Comparison of ENCODE assay signal across 34 cellular contexts in the genomic region with DNA sequence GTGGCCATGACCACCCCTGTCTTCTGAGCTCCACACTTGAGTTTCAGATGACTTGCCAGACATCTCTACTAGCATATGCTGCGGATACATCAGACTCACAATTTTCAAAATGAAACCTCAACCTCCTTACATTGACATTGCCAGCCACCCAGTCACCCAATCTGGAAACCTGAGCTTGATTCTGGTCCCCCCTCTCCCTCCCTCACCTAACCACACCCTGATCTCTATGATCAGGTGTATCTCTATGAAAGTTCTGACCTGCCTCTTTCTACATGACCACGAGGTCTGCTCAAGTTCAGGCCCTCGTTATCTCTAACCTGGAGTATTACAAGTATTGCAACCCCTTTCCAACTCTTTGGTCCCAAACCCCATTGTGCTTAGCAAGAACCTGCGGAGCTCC.
"Had no signal": no experiment of that assay in that cellular context is flagged by ENCODE, and none has a peak within 500 bp of the region (broad histone marks: within the 10 kb centered on the region; RNA-seq: fewer than 3 reads in every experiment).

No MANE protein-coding gene starts in this region.

- DNase-seq: activated B cell treated with CpG ODN at 0.5 μM for 24 hours; activated CD4-positive, alpha-beta memory T cell treated with anti-CD3 and anti-CD28 coated beads for 36 hours; activated CD4-positive, alpha-beta T cell treated with anti-CD3 and anti-CD28 coated beads for 4 hours; activated CD4-positive, alpha-beta T cell treated with anti-CD3 and anti-CD28 coated beads, Interleukin-2, amount 10 ng/mL, durations not matched to agents 24 days and 14 days; activated CD4-positive, alpha-beta T cell treated with anti-CD3 and anti-CD28 coated beads, Interleukin-2, amount 50 U/mL, for 1 hour; activated CD4-positive, alpha-beta T cell treated with anti-CD3 and anti-CD28 coated beads, Interleukin-2, amount 50 U/mL, for 4 hours; activated CD4-positive, CD25-positive, alpha-beta regulatory T cell treated with anti-CD3 and anti-CD28 coated beads, Interleukin-2, amount 50 U/mL, for 72 hours; activated CD8-positive, alpha-beta memory T cell treated with anti-CD3 and anti-CD28 coated beads, Interleukin-2, amount 50 U/mL, for 4 hours; activated CD8-positive, alpha-beta T cell treated with anti-CD3 and anti-CD28 coated beads for 36 hours; activated effector memory CD4-positive, alpha-beta T cell treated with anti-CD3 and anti-CD28 coated beads, Interleukin-2, amount 50 U/mL, for 16 hours; activated gamma-delta T cell treated with Interleukin-2 at 50 U/mL for 16 hours; activated naive CD4-positive, alpha-beta T cell; activated naive CD4-positive, alpha-beta T cell treated with anti-CD3 and anti-CD28 coated beads for 36 hours; activated naive CD4-positive, alpha-beta T cell treated with anti-CD3 and anti-CD28 coated beads, Interleukin-2, amount 50 U/mL, for 16 hours; activated T-cell treated with anti-CD3 and anti-CD28 coated beads for 4 hours; activated T-cell treated with anti-CD3 and anti-CD28 coated beads, Interleukin-2, amount 50 U/mL, for 1 hour; activated T-cell treated with anti-CD3 and anti-CD28 coated beads, Interleukin-2, amount 50 U/mL, for 4 hours; activated T-cell treated with anti-CD3 and anti-CD28 coated beads, Interleukin-2, amount 50 U/mL, for 72 hours; adrenal gland; amniotic stem cell; aorta; body of pancreas; brain microvascular endothelial cell; central memory CD4-positive, alpha-beta T cell; T-helper 1 cell; T-helper 2 cell; T-helper 9 cell had no signal

- H3K4me3 Mint-ChIP-seq: activated B cell treated with CpG ODN at 0.5 μM for 24 hours; activated CD4-positive, alpha-beta memory T cell treated with anti-CD3 and anti-CD28 coated beads for 36 hours; activated CD4-positive, alpha-beta T cell treated with anti-CD3 and anti-CD28 coated beads, Interleukin-2, amount 10 ng/mL, durations not matched to agents 24 days and 14 days; activated CD8-positive, alpha-beta T cell treated with anti-CD3 and anti-CD28 coated beads for 36 hours; activated naive CD4-positive, alpha-beta T cell treated with anti-CD3 and anti-CD28 coated beads for 36 hours; activated T-cell treated with anti-CD3 and anti-CD28 coated beads, Interleukin-2, amount 50 U/mL, for 4 hours; activated T-cell treated with anti-CD3 and anti-CD28 coated beads, Interleukin-2, amount 50 U/mL, for 72 hours; activated T-helper 1 cell treated with anti-CD3 and anti-CD28 coated beads, Interleukin-12 subunit alpha, Interleukin-12 subunit beta, Interleukin-2, Interleukin-4 antibody, amounts not matched to agents 30 ng/mL and 10 ng/mL and 1 ng/mL, durations not matched to agents 14 hours and 24 hours and 36 hours; activated T-helper 17 cell treated with anti-CD3 and anti-CD28 coated beads, Interleukin-2, amount 50 U/mL, for 72 hours; T-helper 1 cell treated with Interleukin-12 subunit alpha and Interleukin-12 subunit beta and Interleukin-4 antibody, amounts not matched to agents 30 μg/mL and 1 μg/mL, for 36 hours; T-helper 2 cell treated with Interferon-gamma antibody and Interleukin-4, amounts not matched to agents 5 μg/mL and 100 μg/mL, for 36 hours had no signal

- H3K4me3 ChIP-seq: adrenal gland, body of pancreas, breast epithelium had no signal

- H3K36me3 Mint-ChIP-seq: activated CD4-positive, alpha-beta memory T cell treated with anti-CD3 and anti-CD28 coated beads for 36 hours; activated naive CD4-positive, alpha-beta T cell treated with anti-CD3 and anti-CD28 coated beads, Interleukin-2, amount 50 U/mL, for 72 hours had no signal

- ATAC-seq: activated CD8-positive, alpha-beta T cell treated with anti-CD3 and anti-CD28 coated beads for 36 hours; activated naive CD4-positive, alpha-beta T cell treated with anti-CD3 and anti-CD28 coated beads, Interleukin-2, amount 50 U/mL, for 72 hours; activated T-cell treated with anti-CD3 and anti-CD28 coated beads, Interleukin-2, amount 50 U/mL, for 4 hours; activated T-cell treated with anti-CD3 and anti-CD28 coated beads, Interleukin-2, amount 50 U/mL, for 72 hours; activated T-helper 17 cell treated with anti-CD3 and anti-CD28 coated beads, Interleukin-2, amount 50 U/mL, for 72 hours; body of pancreas had no signal

- H3K9me3 ChIP-seq: adrenal gland, body of pancreas, breast epithelium had no signal

- H3K4me1 Mint-ChIP-seq: activated B cell treated with CpG ODN at 0.5 μM for 24 hours; activated CD4-positive, alpha-beta T cell treated with anti-CD3 and anti-CD28 coated beads, Interleukin-2, amount 10 ng/mL, durations not matched to agents 24 days and 14 days; activated T-helper 17 cell treated with anti-CD3 and anti-CD28 coated beads, Interleukin-2, amount 50 U/mL, for 72 hours had no signal

- H3K27me3 ChIP-seq: adrenal gland, body of pancreas, brain microvascular endothelial cell, breast epithelium had no signal

- H3K4me1 ChIP-seq: adrenal gland, body of pancreas, breast epithelium had no signal

- H3K9me3 Mint-ChIP-seq: activated B cell treated with CpG ODN at 0.5 μM for 24 hours; activated CD4-positive, alpha-beta memory T cell treated with anti-CD3 and anti-CD28 coated beads for 36 hours; activated CD4-positive, alpha-beta T cell treated with anti-CD3 and anti-CD28 coated beads, Interleukin-2, amount 10 ng/mL, durations not matched to agents 24 days and 14 days; activated CD8-positive, alpha-beta T cell treated with anti-CD3 and anti-CD28 coated beads for 36 hours; activated naive CD4-positive, alpha-beta T cell treated with anti-CD3 and anti-CD28 coated beads for 36 hours; activated naive CD4-positive, alpha-beta T cell treated with anti-CD3 and anti-CD28 coated beads, Interleukin-2, amount 50 U/mL, for 72 hours; activated T-helper 1 cell treated with anti-CD3 and anti-CD28 coated beads, Interleukin-12 subunit alpha, Interleukin-12 subunit beta, Interleukin-2, Interleukin-4 antibody, amounts not matched to agents 30 ng/mL and 10 ng/mL and 1 ng/mL, durations not matched to agents 14 hours and 24 hours and 36 hours; activated T-helper 17 cell treated with anti-CD3 and anti-CD28 coated beads, Interleukin-2, amount 50 U/mL, for 72 hours; T-helper 1 cell treated with Interleukin-12 subunit alpha and Interleukin-12 subunit beta and Interleukin-4 antibody, amounts not matched to agents 30 μg/mL and 1 μg/mL, for 36 hours; T-helper 2 cell treated with Interferon-gamma antibody and Interleukin-4, amounts not matched to agents 5 μg/mL and 100 μg/mL, for 36 hours had no signal

- H3K27ac ChIP-seq: adrenal gland, body of pancreas, brain microvascular endothelial cell, breast epithelium, VCaP had no signal

- H3K36me3 ChIP-seq: adrenal gland, brain microvascular endothelial cell, breast epithelium had no signal

- H3K27ac Mint-ChIP-seq: activated B cell treated with CpG ODN at 0.5 μM for 24 hours; activated CD4-positive, alpha-beta memory T cell treated with anti-CD3 and anti-CD28 coated beads for 36 hours; activated CD4-positive, alpha-beta T cell treated with anti-CD3 and anti-CD28 coated beads, Interleukin-2, amount 10 ng/mL, durations not matched to agents 24 days and 14 days; activated CD8-positive, alpha-beta T cell treated with anti-CD3 and anti-CD28 coated beads for 36 hours; activated naive CD4-positive, alpha-beta T cell treated with anti-CD3 and anti-CD28 coated beads for 36 hours; activated naive CD4-positive, alpha-beta T cell treated with anti-CD3 and anti-CD28 coated beads, Interleukin-2, amount 50 U/mL, for 72 hours; activated T-cell treated with anti-CD3 and anti-CD28 coated beads, Interleukin-2, amount 50 U/mL, for 72 hours; activated T-helper 1 cell treated with anti-CD3 and anti-CD28 coated beads, Interleukin-12 subunit alpha, Interleukin-12 subunit beta, Interleukin-2, Interleukin-4 antibody, amounts not matched to agents 30 ng/mL and 10 ng/mL and 1 ng/mL, durations not matched to agents 14 hours and 24 hours and 36 hours; activated T-helper 17 cell treated with anti-CD3 and anti-CD28 coated beads, Interleukin-2, amount 50 U/mL, for 72 hours; T-helper 1 cell treated with Interleukin-12 subunit alpha and Interleukin-12 subunit beta and Interleukin-4 antibody, amounts not matched to agents 30 μg/mL and 1 μg/mL, for 36 hours; T-helper 2 cell treated with Interferon-gamma antibody and Interleukin-4, amounts not matched to agents 5 μg/mL and 100 μg/mL, for 36 hours had no signal

- H3K27me3 Mint-ChIP-seq: activated B cell treated with CpG ODN at 0.5 μM for 24 hours; activated CD4-positive, alpha-beta T cell treated with anti-CD3 and anti-CD28 coated beads, Interleukin-2, amount 10 ng/mL, durations not matched to agents 24 days and 14 days; activated CD8-positive, alpha-beta T cell treated with anti-CD3 and anti-CD28 coated beads for 36 hours had no signal
